In genomic region chr10:111837089-111837488, GRCh38 we compare ENCODE assay signal across 36 cellular contexts.
"Had no signal": no experiment of that assay in that cellular context is flagged by ENCODE, and none has a peak within 500 bp of the region (broad histone marks: within the 10 kb centered on the region; RNA-seq: fewer than 3 reads in every experiment).

No MANE protein-coding gene starts in this region.

- H3K36me3 Mint-ChIP-seq: activated CD8-positive, alpha-beta memory T cell treated with anti-CD3 and anti-CD28 coated beads, Interleukin-2, amount 10 ng/mL, durations not matched to agents 7 days and 5 days; activated naive CD4-positive, alpha-beta T cell treated with anti-CD3 and anti-CD28 coated beads, Interleukin-2, amount 50 U/mL, for 72 hours; activated naive CD8-positive, alpha-beta T cell treated with anti-CD3 and anti-CD28 coated beads for 36 hours had no signal

- H3K27ac Mint-ChIP-seq: activated CD4-positive, alpha-beta memory T cell treated with anti-CD3 and anti-CD28 coated beads, Interleukin-2, amount 10 ng/mL, durations not matched to agents 7 days and 5 days; activated CD4-positive, alpha-beta T cell treated with anti-CD3 and anti-CD28 coated beads for 36 hours; activated CD4-positive, alpha-beta T cell treated with anti-CD3 and anti-CD28 coated beads, Interleukin-2, amount 10 ng/mL, durations not matched to agents 7 days and 5 days; activated CD8-positive, alpha-beta memory T cell treated with anti-CD3 and anti-CD28 coated beads, Interleukin-2, amount 10 ng/mL, durations not matched to agents 7 days and 5 days; activated CD8-positive, alpha-beta T cell treated with anti-CD3 and anti-CD28 coated beads, Interleukin-2, amount 10 ng/mL, durations not matched to agents 7 days and 5 days; activated naive CD4-positive, alpha-beta T cell treated with anti-CD3 and anti-CD28 coated beads for 36 hours; activated naive CD4-positive, alpha-beta T cell treated with anti-CD3 and anti-CD28 coated beads, Interleukin-2, amount 50 U/mL, for 72 hours; activated naive CD8-positive, alpha-beta T cell treated with anti-CD3 and anti-CD28 coated beads for 36 hours; activated T-cell treated with anti-CD3 and anti-CD28 coated beads, Interleukin-2, amount 50 U/mL, for 72 hours; activated T-helper 1 cell treated with anti-CD3 and anti-CD28 coated beads, Interleukin-12 subunit alpha, Interleukin-12 subunit beta, Interleukin-2, Interleukin-4 antibody, amounts not matched to agents 30 ng/mL and 10 ng/mL and 1 ng/mL, durations not matched to agents 14 hours and 24 hours and 36 hours; activated T-helper 17 cell treated with anti-CD3 and anti-CD28 coated beads, Interleukin-2, amount 50 U/mL, for 72 hours; T-helper 1 cell treated with Interleukin-12 subunit alpha and Interleukin-12 subunit beta and Interleukin-4 antibody, amounts not matched to agents 30 μg/mL and 1 μg/mL, for 36 hours; T-helper 2 cell treated with Interferon-gamma antibody and Interleukin-4, amounts not matched to agents 5 μg/mL and 100 μg/mL, for 36 hours had no signal

- H3K36me3 ChIP-seq: adrenal gland, brain microvascular endothelial cell, breast epithelium had no signal

- H3K4me1 Mint-ChIP-seq: activated CD4-positive, alpha-beta memory T cell treated with anti-CD3 and anti-CD28 coated beads, Interleukin-2, amount 10 ng/mL, durations not matched to agents 7 days and 5 days; activated CD4-positive, alpha-beta T cell treated with anti-CD3 and anti-CD28 coated beads for 36 hours; activated CD4-positive, alpha-beta T cell treated with anti-CD3 and anti-CD28 coated beads, Interleukin-2, amount 10 ng/mL, durations not matched to agents 7 days and 5 days; activated CD8-positive, alpha-beta memory T cell treated with anti-CD3 and anti-CD28 coated beads, Interleukin-2, amount 10 ng/mL, durations not matched to agents 7 days and 5 days; activated naive CD8-positive, alpha-beta T cell treated with anti-CD3 and anti-CD28 coated beads for 36 hours; activated T-helper 17 cell treated with anti-CD3 and anti-CD28 coated beads, Interleukin-2, amount 50 U/mL, for 72 hours had no signal

- DNase-seq: activated CD4-positive, alpha-beta memory T cell treated with anti-CD3 and anti-CD28 coated beads, Interleukin-2, amount 10 ng/mL, durations not matched to agents 7 days and 5 days; activated CD4-positive, alpha-beta T cell treated with anti-CD3 and anti-CD28 coated beads for 1 hour; activated CD4-positive, alpha-beta T cell treated with anti-CD3 and anti-CD28 coated beads for 36 hours; activated CD4-positive, alpha-beta T cell treated with anti-CD3 and anti-CD28 coated beads for 48 hours; activated CD4-positive, alpha-beta T cell treated with anti-CD3 and anti-CD28 coated beads, Interleukin-2, amount 10 ng/mL, durations not matched to agents 7 days and 5 days; activated CD4-positive, alpha-beta T cell treated with anti-CD3 and anti-CD28 coated beads, Interleukin-2, amount 50 U/mL, for 48 hours; activated CD4-positive, CD25-positive, alpha-beta regulatory T cell; activated CD8-positive, alpha-beta memory T cell treated with anti-CD3 and anti-CD28 coated beads for 24 hours; activated CD8-positive, alpha-beta memory T cell treated with anti-CD3 and anti-CD28 coated beads, Interleukin-2, amount 10 ng/mL, durations not matched to agents 7 days and 5 days; activated CD8-positive, alpha-beta memory T cell treated with anti-CD3 and anti-CD28 coated beads, Interleukin-2, amount 50 U/mL, for 48 hours; activated CD8-positive, alpha-beta T cell treated with anti-CD3 and anti-CD28 coated beads, Interleukin-2, amount 10 ng/mL, durations not matched to agents 7 days and 5 days; activated effector memory CD4-positive, alpha-beta T cell treated with anti-CD3 and anti-CD28 coated beads, Interleukin-2, amount 50 U/mL, for 16 hours; activated gamma-delta T cell treated with Interleukin-2 at 50 U/mL for 16 hours; activated naive CD4-positive, alpha-beta T cell; activated naive CD4-positive, alpha-beta T cell treated with anti-CD3 and anti-CD28 coated beads for 36 hours; activated naive CD4-positive, alpha-beta T cell treated with anti-CD3 and anti-CD28 coated beads, Interleukin-2, amount 50 U/mL, for 16 hours; activated naive CD8-positive, alpha-beta T cell treated with anti-CD3 and anti-CD28 coated beads for 36 hours; activated T-cell treated with anti-CD3 and anti-CD28 coated beads, Interleukin-2, amount 50 U/mL, for 4 hours; activated T-cell treated with anti-CD3 and anti-CD28 coated beads, Interleukin-2, amount 50 U/mL, for 72 hours; adrenal gland; amniotic stem cell; aorta; body of pancreas; brain microvascular endothelial cell; central memory CD4-positive, alpha-beta T cell; T-helper 1 cell; T-helper 2 cell; T-helper 9 cell had no signal

- H3K4me1 ChIP-seq: adrenal gland, body of pancreas, breast epithelium had no signal

- H3K4me3 Mint-ChIP-seq: activated CD4-positive, alpha-beta memory T cell treated with anti-CD3 and anti-CD28 coated beads, Interleukin-2, amount 10 ng/mL, durations not matched to agents 7 days and 5 days; activated CD4-positive, alpha-beta T cell treated with anti-CD3 and anti-CD28 coated beads for 36 hours; activated CD4-positive, alpha-beta T cell treated with anti-CD3 and anti-CD28 coated beads, Interleukin-2, amount 10 ng/mL, durations not matched to agents 7 days and 5 days; activated CD8-positive, alpha-beta memory T cell treated with anti-CD3 and anti-CD28 coated beads, Interleukin-2, amount 10 ng/mL, durations not matched to agents 7 days and 5 days; activated CD8-positive, alpha-beta T cell treated with anti-CD3 and anti-CD28 coated beads, Interleukin-2, amount 10 ng/mL, durations not matched to agents 7 days and 5 days; activated naive CD4-positive, alpha-beta T cell treated with anti-CD3 and anti-CD28 coated beads for 36 hours; activated naive CD8-positive, alpha-beta T cell treated with anti-CD3 and anti-CD28 coated beads for 36 hours; activated T-cell treated with anti-CD3 and anti-CD28 coated beads, Interleukin-2, amount 50 U/mL, for 4 hours; activated T-cell treated with anti-CD3 and anti-CD28 coated beads, Interleukin-2, amount 50 U/mL, for 72 hours; activated T-helper 1 cell treated with anti-CD3 and anti-CD28 coated beads, Interleukin-12 subunit alpha, Interleukin-12 subunit beta, Interleukin-2, Interleukin-4 antibody, amounts not matched to agents 30 ng/mL and 10 ng/mL and 1 ng/mL, durations not matched to agents 14 hours and 24 hours and 36 hours; activated T-helper 17 cell treated with anti-CD3 and anti-CD28 coated beads, Interleukin-2, amount 50 U/mL, for 72 hours; T-helper 1 cell treated with Interleukin-12 subunit alpha and Interleukin-12 subunit beta and Interleukin-4 antibody, amounts not matched to agents 30 μg/mL and 1 μg/mL, for 36 hours; T-helper 2 cell treated with Interferon-gamma antibody and Interleukin-4, amounts not matched to agents 5 μg/mL and 100 μg/mL, for 36 hours had no signal

- H3K9me3 ChIP-seq: adrenal gland, body of pancreas, breast epithelium had no signal

- H3K4me3 ChIP-seq: adrenal gland, body of pancreas, breast epithelium had no signal

- H3K9me3 Mint-ChIP-seq: activated CD4-positive, alpha-beta memory T cell treated with anti-CD3 and anti-CD28 coated beads, Interleukin-2, amount 10 ng/mL, durations not matched to agents 7 days and 5 days; activated CD4-positive, alpha-beta T cell treated with anti-CD3 and anti-CD28 coated beads, Interleukin-2, amount 10 ng/mL, durations not matched to agents 7 days and 5 days; activated naive CD4-positive, alpha-beta T cell treated with anti-CD3 and anti-CD28 coated beads for 36 hours; activated naive CD8-positive, alpha-beta T cell treated with anti-CD3 and anti-CD28 coated beads for 36 hours; activated T-cell treated with anti-CD3 and anti-CD28 coated beads, Interleukin-2, amount 50 U/mL, for 4 hours; activated T-cell treated with anti-CD3 and anti-CD28 coated beads, Interleukin-2, amount 50 U/mL, for 72 hours; activated T-helper 1 cell treated with anti-CD3 and anti-CD28 coated beads, Interleukin-12 subunit alpha, Interleukin-12 subunit beta, Interleukin-2, Interleukin-4 antibody, amounts not matched to agents 30 ng/mL and 10 ng/mL and 1 ng/mL, durations not matched to agents 14 hours and 24 hours and 36 hours; activated T-helper 17 cell treated with anti-CD3 and anti-CD28 coated beads, Interleukin-2, amount 50 U/mL, for 72 hours; T-helper 1 cell treated with Interleukin-12 subunit alpha and Interleukin-12 subunit beta and Interleukin-4 antibody, amounts not matched to agents 30 μg/mL and 1 μg/mL, for 36 hours; T-helper 2 cell treated with Interferon-gamma antibody and Interleukin-4, amounts not matched to agents 5 μg/mL and 100 μg/mL, for 36 hours had no signal

- ATAC-seq: activated CD4-positive, alpha-beta T cell treated with anti-CD3 and anti-CD28 coated beads for 36 hours; activated CD4-positive, CD25-positive, alpha-beta regulatory T cell treated with anti-CD3 and anti-CD28 coated beads, Interleukin-2, amount 50 U/mL, for 24 hours; activated CD8-positive, alpha-beta memory T cell treated with anti-CD3 and anti-CD28 coated beads, Interleukin-2, amount 10 ng/mL, durations not matched to agents 7 days and 5 days; activated CD8-positive, alpha-beta T cell treated with anti-CD3 and anti-CD28 coated beads, Interleukin-2, amount 10 ng/mL, durations not matched to agents 7 days and 5 days; activated naive CD4-positive, alpha-beta T cell treated with anti-CD3 and anti-CD28 coated beads, Interleukin-2, amount 50 U/mL, for 72 hours; activated T-cell treated with anti-CD3 and anti-CD28 coated beads, Interleukin-2, amount 50 U/mL, for 4 hours; activated T-cell treated with anti-CD3 and anti-CD28 coated beads, Interleukin-2, amount 50 U/mL, for 72 hours; activated T-helper 17 cell treated with anti-CD3 and anti-CD28 coated beads, Interleukin-2, amount 50 U/mL, for 72 hours; body of pancreas had no signal

- H3K27me3 ChIP-seq: adrenal gland, body of pancreas, brain microvascular endothelial cell, breast epithelium had no signal

- H3K27ac ChIP-seq: adrenal gland, body of pancreas, brain microvascular endothelial cell, breast epithelium, VCaP had no signal

- H3K27me3 Mint-ChIP-seq: activated CD4-positive, alpha-beta memory T cell treated with anti-CD3 and anti-CD28 coated beads, Interleukin-2, amount 10 ng/mL, durations not matched to agents 7 days and 5 days; activated CD4-positive, alpha-beta T cell treated with anti-CD3 and anti-CD28 coated beads for 36 hours; activated CD4-positive, alpha-beta T cell treated with anti-CD3 and anti-CD28 coated beads, Interleukin-2, amount 10 ng/mL, durations not matched to agents 7 days and 5 days; activated CD8-positive, alpha-beta memory T cell treated with anti-CD3 and anti-CD28 coated beads, Interleukin-2, amount 10 ng/mL, durations not matched to agents 7 days and 5 days; activated naive CD8-positive, alpha-beta T cell treated with anti-CD3 and anti-CD28 coated beads for 36 hours; activated T-helper 17 cell treated with anti-CD3 and anti-CD28 coated beads, Interleukin-2, amount 50 U/mL, for 72 hours had no signal
